Comparison of ENCODE assay signal across 1 cellular context in genomic region chr3:196800742-196801141, GRCh38.
TF ChIP-seq lines count a peak whose summit lies in the region.

No MANE protein-coding gene starts in this region.

TF ChIP-seq in H1, 55 proteins besides CTCF, POLR2A, EP300 and RAD21 (continued from another document):
- TF ChIP-seq FOSL1 (IDR thresholded peaks at IDR 0.05; ENCODE audit: insufficient read depth, low read depth, low read length), result no peak
- TF ChIP-seq SP2 (IDR thresholded peaks at IDR 0.05; ENCODE audit: low read length), result no peak
- TF ChIP-seq SP4 (IDR thresholded peaks at IDR 0.05; ENCODE audit: low read length), result no peak
- TF ChIP-seq SRF (IDR thresholded peaks at IDR 0.05; ENCODE audit: low read depth, low read length), result no peak
- no peak for TF ChIP-seq BRCA1 (IDR thresholded peaks at IDR 0.05; ENCODE audit: low read depth, low read length)
- TF ChIP-seq CTBP2 (IDR thresholded peaks at IDR 0.05; ENCODE audit: borderline replicate concordance, insufficient read depth, insufficient read length, low read length), result no peak
- no peak for TF ChIP-seq HDAC2 (IDR thresholded peaks at IDR 0.05; ENCODE audit: borderline replicate concordance in 1 of 2, low read depth in 2 of 2, low read length in 2 of 2)
- no peak for TF ChIP-seq SAP30 (IDR thresholded peaks at IDR 0.05; ENCODE audit: insufficient read depth, insufficient replicate concordance, low read length)
